ENCODE assay signal across 1 cellular context in the genomic region with DNA sequence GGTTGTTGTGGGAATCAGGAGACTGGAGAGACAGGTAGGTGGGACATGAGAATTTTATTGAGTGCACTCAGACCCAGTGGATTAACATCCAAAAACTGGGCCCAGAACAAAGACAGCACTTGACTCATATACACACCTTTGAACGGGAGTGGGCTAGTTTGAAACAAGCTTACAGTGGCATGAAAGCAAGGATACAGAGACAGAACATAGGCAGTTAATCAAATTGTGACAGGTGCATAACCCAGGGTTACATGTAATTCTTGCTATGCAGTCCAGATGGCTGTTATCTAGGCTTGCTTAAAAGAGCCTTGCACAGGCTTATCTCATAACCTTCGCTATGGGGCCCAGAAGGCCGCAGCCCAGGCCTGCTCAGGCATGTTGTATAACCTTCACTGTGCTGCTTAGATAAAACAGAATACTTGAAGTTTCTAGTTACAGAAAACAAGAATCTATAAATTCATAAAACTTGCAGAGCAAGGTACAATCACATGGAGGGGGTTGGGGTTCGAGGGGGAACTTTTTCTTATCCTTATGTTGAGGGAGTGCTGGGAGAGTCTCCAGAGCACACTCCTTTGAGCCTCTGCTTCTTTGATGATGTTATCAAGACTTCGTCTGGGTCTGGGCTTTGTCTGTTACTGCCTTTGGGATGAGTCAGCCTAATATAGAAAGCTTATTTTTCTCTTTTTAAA.
TF ChIP-seq lines count a peak whose summit lies in the region.

No MANE protein-coding gene starts in this region.

TF ChIP-seq in K562, 482 proteins besides CTCF, POLR2A, EP300 and RAD21 (continued from another document and continues in another):
- TF ChIP-seq, protein P1, sequence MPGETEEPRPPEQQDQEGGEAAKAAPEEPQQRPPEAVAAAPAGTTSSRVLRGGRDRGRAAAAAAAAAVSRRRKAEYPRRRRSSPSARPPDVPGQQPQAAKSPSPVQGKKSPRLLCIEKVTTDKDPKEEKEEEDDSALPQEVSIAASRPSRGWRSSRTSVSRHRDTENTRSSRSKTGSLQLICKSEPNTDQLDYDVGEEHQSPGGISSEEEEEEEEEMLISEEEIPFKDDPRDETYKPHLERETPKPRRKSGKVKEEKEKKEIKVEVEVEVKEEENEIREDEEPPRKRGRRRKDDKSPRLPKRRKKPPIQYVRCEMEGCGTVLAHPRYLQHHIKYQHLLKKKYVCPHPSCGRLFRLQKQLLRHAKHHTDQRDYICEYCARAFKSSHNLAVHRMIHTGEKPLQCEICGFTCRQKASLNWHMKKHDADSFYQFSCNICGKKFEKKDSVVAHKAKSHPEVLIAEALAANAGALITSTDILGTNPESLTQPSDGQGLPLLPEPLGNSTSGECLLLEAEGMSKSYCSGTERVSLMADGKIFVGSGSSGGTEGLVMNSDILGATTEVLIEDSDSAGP (CRISPR knock-in tag; IDR thresholded peaks at IDR 0.05), result no peak
- TF ChIP-seq FOXJ2 (tag; IDR thresholded peaks at IDR 0.05), result no peak
- no peak for TF ChIP-seq DNMT1 (IDR thresholded peaks at IDR 0.05)
- no peak for TF ChIP-seq E2F3 (CRISPR knock-in tag; IDR thresholded peaks at IDR 0.05)
- TF ChIP-seq NR2F6 (CRISPR knock-in tag; IDR thresholded peaks at IDR 0.05), result no peak
- TF ChIP-seq, protein P2, sequence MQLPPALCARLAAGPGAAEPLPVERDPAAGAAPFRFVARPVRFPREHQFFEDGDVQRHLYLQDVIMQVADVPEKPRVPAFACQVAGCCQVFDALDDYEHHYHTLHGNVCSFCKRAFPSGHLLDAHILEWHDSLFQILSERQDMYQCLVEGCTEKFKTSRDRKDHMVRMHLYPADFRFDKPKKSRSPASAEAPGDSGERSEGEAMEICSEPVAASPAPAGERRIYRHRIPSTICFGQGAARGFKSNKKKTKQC (CRISPR knock-in tag; IDR thresholded peaks at IDR 0.05), result peak; percentile 77; the same call in 1 of the 2 replicates
- no peak for TF ChIP-seq GABPA (tag; conservative IDR thresholded peaks at IDR 0.05; ENCODE audit: low read depth)
- TF ChIP-seq, protein P3, sequence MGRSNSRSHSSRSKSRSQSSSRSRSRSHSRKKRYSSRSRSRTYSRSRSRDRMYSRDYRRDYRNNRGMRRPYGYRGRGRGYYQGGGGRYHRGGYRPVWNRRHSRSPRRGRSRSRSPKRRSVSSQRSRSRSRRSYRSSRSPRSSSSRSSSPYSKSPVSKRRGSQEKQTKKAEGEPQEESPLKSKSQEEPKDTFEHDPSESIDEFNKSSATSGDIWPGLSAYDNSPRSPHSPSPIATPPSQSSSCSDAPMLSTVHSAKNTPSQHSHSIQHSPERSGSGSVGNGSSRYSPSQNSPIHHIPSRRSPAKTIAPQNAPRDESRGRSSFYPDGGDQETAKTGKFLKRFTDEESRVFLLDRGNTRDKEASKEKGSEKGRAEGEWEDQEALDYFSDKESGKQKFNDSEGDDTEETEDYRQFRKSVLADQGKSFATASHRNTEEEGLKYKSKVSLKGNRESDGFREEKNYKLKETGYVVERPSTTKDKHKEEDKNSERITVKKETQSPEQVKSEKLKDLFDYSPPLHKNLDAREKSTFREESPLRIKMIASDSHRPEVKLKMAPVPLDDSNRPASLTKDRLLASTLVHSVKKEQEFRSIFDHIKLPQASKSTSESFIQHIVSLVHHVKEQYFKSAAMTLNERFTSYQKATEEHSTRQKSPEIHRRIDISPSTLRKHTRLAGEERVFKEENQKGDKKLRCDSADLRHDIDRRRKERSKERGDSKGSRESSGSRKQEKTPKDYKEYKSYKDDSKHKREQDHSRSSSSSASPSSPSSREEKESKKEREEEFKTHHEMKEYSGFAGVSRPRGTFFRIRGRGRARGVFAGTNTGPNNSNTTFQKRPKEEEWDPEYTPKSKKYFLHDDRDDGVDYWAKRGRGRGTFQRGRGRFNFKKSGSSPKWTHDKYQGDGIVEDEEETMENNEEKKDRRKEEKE (IDR thresholded peaks at IDR 0.05; ENCODE audit: borderline replicate concordance in 1 of 2, control insufficient read depth in 1 of 2, low read depth in 2 of 2, low read length in 1 of 2), result no peak
- no peak for TF ChIP-seq THRAP3 (IDR thresholded peaks at IDR 0.05; ENCODE audit: borderline replicate concordance)
- no peak for TF ChIP-seq HMG20A (CRISPR knock-in tag; conservative IDR thresholded peaks at IDR 0.05)
- no peak for TF ChIP-seq ZNF444 (CRISPR knock-in tag; IDR thresholded peaks at IDR 0.05)
- peak; percentile 30; the same call in 1 of the 2 replicates for TF ChIP-seq KAT7 (CRISPR knock-in tag; IDR thresholded peaks at IDR 0.05; ENCODE audit: borderline replicate concordance)
- no peak for TF ChIP-seq RBM39 (optimal IDR thresholded peaks at IDR 0.05; ENCODE audit: low read depth, low read length)
- TF ChIP-seq RHOXF2B (CRISPR knock-in tag; conservative IDR thresholded peaks at IDR 0.05), result no peak
- TF ChIP-seq, protein P4, sequence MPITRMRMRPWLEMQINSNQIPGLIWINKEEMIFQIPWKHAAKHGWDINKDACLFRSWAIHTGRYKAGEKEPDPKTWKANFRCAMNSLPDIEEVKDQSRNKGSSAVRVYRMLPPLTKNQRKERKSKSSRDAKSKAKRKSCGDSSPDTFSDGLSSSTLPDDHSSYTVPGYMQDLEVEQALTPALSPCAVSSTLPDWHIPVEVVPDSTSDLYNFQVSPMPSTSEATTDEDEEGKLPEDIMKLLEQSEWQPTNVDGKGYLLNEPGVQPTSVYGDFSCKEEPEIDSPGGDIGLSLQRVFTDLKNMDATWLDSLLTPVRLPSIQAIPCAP (CRISPR knock-in tag; IDR thresholded peaks at IDR 0.05; ENCODE audit: borderline replicate concordance), result no peak
- no peak for TF ChIP-seq CSDE1 (IDR thresholded peaks at IDR 0.05)
- TF ChIP-seq FOXP1 (CRISPR knock-in tag; IDR thresholded peaks at IDR 0.05), result peak; percentile 52; the same call in 1 of the 2 replicates
- TF ChIP-seq HNRNPH1 (optimal IDR thresholded peaks at IDR 0.05; ENCODE audit: low read depth, low read length), result no peak
- peak; percentile 97 for TF ChIP-seq CBX5 (IDR thresholded peaks at IDR 0.05; ENCODE audit: borderline replicate concordance, low read depth)
- peak; percentile 66; the same call in 1 of the 2 replicates for TF ChIP-seq NBN (IDR thresholded peaks at IDR 0.05; ENCODE audit: low read depth)
- TF ChIP-seq, protein P5, sequence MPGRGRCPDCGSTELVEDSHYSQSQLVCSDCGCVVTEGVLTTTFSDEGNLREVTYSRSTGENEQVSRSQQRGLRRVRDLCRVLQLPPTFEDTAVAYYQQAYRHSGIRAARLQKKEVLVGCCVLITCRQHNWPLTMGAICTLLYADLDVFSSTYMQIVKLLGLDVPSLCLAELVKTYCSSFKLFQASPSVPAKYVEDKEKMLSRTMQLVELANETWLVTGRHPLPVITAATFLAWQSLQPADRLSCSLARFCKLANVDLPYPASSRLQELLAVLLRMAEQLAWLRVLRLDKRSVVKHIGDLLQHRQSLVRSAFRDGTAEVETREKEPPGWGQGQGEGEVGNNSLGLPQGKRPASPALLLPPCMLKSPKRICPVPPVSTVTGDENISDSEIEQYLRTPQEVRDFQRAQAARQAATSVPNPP (IDR thresholded peaks at IDR 0.05; ENCODE audit: borderline replicate concordance, insufficient read depth, insufficient read length), result no peak
- 0 out of 4 replicates have a peak, but pooled peaks of 1 of the 2 experiments have one; percentile 23 for TF ChIP-seq FOXK2 (conservative IDR thresholded peaks at IDR 0.05 in 1 of 2, IDR thresholded peaks at IDR 0.05 in 1 of 2; ENCODE audit: low read depth in 2 of 2)
- no peak for TF ChIP-seq NCOA6 (IDR thresholded peaks at IDR 0.05)
- TF ChIP-seq MCM5 (IDR thresholded peaks at IDR 0.05; ENCODE audit: low read depth), result no peak
- no peak for TF ChIP-seq SRSF1 (IDR thresholded peaks at IDR 0.05; ENCODE audit: low read depth, low read length)
- TF ChIP-seq, protein P6, sequence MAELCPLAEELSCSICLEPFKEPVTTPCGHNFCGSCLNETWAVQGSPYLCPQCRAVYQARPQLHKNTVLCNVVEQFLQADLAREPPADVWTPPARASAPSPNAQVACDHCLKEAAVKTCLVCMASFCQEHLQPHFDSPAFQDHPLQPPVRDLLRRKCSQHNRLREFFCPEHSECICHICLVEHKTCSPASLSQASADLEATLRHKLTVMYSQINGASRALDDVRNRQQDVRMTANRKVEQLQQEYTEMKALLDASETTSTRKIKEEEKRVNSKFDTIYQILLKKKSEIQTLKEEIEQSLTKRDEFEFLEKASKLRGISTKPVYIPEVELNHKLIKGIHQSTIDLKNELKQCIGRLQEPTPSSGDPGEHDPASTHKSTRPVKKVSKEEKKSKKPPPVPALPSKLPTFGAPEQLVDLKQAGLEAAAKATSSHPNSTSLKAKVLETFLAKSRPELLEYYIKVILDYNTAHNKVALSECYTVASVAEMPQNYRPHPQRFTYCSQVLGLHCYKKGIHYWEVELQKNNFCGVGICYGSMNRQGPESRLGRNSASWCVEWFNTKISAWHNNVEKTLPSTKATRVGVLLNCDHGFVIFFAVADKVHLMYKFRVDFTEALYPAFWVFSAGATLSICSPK (IDR thresholded peaks at IDR 0.05; ENCODE audit: borderline replicate concordance), result no peak
- peak; percentile 83 for TF ChIP-seq NFIC (IDR thresholded peaks at IDR 0.05)
- no peak for TF ChIP-seq SRSF9 (IDR thresholded peaks at IDR 0.05; ENCODE audit: borderline replicate concordance, low read depth, low read length)
- TF ChIP-seq, protein P7, sequence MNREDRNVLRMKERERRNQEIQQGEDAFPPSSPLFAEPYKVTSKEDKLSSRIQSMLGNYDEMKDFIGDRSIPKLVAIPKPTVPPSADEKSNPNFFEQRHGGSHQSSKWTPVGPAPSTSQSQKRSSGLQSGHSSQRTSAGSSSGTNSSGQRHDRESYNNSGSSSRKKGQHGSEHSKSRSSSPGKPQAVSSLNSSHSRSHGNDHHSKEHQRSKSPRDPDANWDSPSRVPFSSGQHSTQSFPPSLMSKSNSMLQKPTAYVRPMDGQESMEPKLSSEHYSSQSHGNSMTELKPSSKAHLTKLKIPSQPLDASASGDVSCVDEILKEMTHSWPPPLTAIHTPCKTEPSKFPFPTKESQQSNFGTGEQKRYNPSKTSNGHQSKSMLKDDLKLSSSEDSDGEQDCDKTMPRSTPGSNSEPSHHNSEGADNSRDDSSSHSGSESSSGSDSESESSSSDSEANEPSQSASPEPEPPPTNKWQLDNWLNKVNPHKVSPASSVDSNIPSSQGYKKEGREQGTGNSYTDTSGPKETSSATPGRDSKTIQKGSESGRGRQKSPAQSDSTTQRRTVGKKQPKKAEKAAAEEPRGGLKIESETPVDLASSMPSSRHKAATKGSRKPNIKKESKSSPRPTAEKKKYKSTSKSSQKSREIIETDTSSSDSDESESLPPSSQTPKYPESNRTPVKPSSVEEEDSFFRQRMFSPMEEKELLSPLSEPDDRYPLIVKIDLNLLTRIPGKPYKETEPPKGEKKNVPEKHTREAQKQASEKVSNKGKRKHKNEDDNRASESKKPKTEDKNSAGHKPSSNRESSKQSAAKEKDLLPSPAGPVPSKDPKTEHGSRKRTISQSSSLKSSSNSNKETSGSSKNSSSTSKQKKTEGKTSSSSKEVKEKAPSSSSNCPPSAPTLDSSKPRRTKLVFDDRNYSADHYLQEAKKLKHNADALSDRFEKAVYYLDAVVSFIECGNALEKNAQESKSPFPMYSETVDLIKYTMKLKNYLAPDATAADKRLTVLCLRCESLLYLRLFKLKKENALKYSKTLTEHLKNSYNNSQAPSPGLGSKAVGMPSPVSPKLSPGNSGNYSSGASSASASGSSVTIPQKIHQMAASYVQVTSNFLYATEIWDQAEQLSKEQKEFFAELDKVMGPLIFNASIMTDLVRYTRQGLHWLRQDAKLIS (CRISPR knock-in tag; IDR thresholded peaks at IDR 0.05), result no peak
- no peak for TF ChIP-seq ZNF232 (CRISPR knock-in tag; IDR thresholded peaks at IDR 0.05)
- TF ChIP-seq NR2C2 (CRISPR knock-in tag; IDR thresholded peaks at IDR 0.05), result no peak
- 0 out of 2 replicates have a peak, but pooled peaks have one; percentile 36 for TF ChIP-seq NR2C2 (tag; IDR thresholded peaks at IDR 0.05)
- no peak for TF ChIP-seq PRMT5 (CRISPR knock-in tag; IDR thresholded peaks at IDR 0.05)
- peak; percentile 61; the same call in 1 of the 2 replicates for TF ChIP-seq BCOR (IDR thresholded peaks at IDR 0.05)
- TF ChIP-seq, protein P8, sequence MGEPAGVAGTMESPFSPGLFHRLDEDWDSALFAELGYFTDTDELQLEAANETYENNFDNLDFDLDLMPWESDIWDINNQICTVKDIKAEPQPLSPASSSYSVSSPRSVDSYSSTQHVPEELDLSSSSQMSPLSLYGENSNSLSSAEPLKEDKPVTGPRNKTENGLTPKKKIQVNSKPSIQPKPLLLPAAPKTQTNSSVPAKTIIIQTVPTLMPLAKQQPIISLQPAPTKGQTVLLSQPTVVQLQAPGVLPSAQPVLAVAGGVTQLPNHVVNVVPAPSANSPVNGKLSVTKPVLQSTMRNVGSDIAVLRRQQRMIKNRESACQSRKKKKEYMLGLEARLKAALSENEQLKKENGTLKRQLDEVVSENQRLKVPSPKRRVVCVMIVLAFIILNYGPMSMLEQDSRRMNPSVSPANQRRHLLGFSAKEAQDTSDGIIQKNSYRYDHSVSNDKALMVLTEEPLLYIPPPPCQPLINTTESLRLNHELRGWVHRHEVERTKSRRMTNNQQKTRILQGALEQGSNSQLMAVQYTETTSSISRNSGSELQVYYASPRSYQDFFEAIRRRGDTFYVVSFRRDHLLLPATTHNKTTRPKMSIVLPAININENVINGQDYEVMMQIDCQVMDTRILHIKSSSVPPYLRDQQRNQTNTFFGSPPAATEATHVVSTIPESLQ (CRISPR knock-in tag; IDR thresholded peaks at IDR 0.05), result no peak
- TF ChIP-seq RBM14 (IDR thresholded peaks at IDR 0.05; ENCODE audit: borderline replicate concordance, insufficient read depth, low read depth, low read length), result no peak
- TF ChIP-seq, protein P9, sequence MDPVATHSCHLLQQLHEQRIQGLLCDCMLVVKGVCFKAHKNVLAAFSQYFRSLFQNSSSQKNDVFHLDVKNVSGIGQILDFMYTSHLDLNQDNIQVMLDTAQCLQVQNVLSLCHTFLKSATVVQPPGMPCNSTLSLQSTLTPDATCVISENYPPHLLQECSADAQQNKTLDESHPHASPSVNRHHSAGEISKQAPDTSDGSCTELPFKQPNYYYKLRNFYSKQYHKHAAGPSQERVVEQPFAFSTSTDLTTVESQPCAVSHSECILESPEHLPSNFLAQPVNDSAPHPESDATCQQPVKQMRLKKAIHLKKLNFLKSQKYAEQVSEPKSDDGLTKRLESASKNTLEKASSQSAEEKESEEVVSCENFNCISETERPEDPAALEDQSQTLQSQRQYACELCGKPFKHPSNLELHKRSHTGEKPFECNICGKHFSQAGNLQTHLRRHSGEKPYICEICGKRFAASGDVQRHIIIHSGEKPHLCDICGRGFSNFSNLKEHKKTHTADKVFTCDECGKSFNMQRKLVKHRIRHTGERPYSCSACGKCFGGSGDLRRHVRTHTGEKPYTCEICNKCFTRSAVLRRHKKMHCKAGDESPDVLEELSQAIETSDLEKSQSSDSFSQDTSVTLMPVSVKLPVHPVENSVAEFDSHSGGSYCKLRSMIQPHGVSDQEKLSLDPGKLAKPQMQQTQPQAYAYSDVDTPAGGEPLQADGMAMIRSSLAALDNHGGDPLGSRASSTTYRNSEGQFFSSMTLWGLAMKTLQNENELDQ (CRISPR knock-in tag; IDR thresholded peaks at IDR 0.05; ENCODE audit: borderline replicate concordance), result no peak
- TF ChIP-seq SMARCE1 (IDR thresholded peaks at IDR 0.05), result no peak
- TF ChIP-seq HNRNPL (IDR thresholded peaks at IDR 0.05; ENCODE audit: low read depth, low read length), result no peak
- TF ChIP-seq NFATC3 (IDR thresholded peaks at IDR 0.05), result no peak
- TF ChIP-seq GABPB2 (CRISPR knock-in tag; conservative IDR thresholded peaks at IDR 0.05), result no peak
- no peak for TF ChIP-seq CREB1 (IDR thresholded peaks at IDR 0.05)
- TF ChIP-seq CREB1 (CRISPR knock-in tag; IDR thresholded peaks at IDR 0.05), result no peak
- no peak for TF ChIP-seq OTX1 (CRISPR knock-in tag; IDR thresholded peaks at IDR 0.05)
- no peak for TF ChIP-seq ZNF124 (CRISPR knock-in tag; IDR thresholded peaks at IDR 0.05)
- TF ChIP-seq GTF2E2 (tag; IDR thresholded peaks at IDR 0.05), result peak; percentile 64; the same call in 1 of the 2 replicates
